ENCODE assay signal across 11 cellular contexts in genomic region chr4:124206779-124207605, GRCh38.
DNase-seq lines count a peak whose midpoint lies in the region; TF ChIP-seq lines count a peak whose summit lies in the region.
"Had no signal": no experiment of that assay in that cellular context is flagged by ENCODE, and none has a peak within 500 bp of the region (broad histone marks: within the 10 kb centered on the region; RNA-seq: fewer than 3 reads in every experiment).

No MANE protein-coding gene starts in this region.

- H3K9me3 ChIP-seq in ascending aorta (no peaks in the 10 kb centered on the region), stomach (no peaks in the 10 kb centered on the region)

- TF ChIP-seq POLR2A in stomach (IDR thresholded peaks at IDR 0.05): no peak

- 69 to 86% (median 74%) methylated on average over 9 of the region's 9 CpGs for WGBS in stomach, 5 donors

- TF ChIP-seq CTCF in AG09309 (IDR thresholded peaks at IDR 0.05; ENCODE audit: control insufficient read depth, insufficient read depth, low read depth, low read length, missing control alignments) (no peak), cardiac fibroblast (IDR thresholded peaks at IDR 0.05; ENCODE audit: low read depth, low read length) (no peak), ascending aorta (IDR thresholded peaks at IDR 0.05) (no peak), stomach (IDR thresholded peaks at IDR 0.05) (no peak)

- H3K27me3 ChIP-seq in ascending aorta (no peaks in the 10 kb centered on the region), stomach (no peaks in the 10 kb centered on the region)

- H3K36me3 ChIP-seq in ascending aorta (no peaks in the 10 kb centered on the region), stomach (no peaks in the 10 kb centered on the region)

- H3K4me1 ChIP-seq in ascending aorta (peaks cover 0 to 20% of the 10 kb centered on the region in 2 donors), stomach (peaks cover 0 to 6% (median 0%) of the 10 kb centered on the region in 4 donors)

- no peak for TF ChIP-seq EP300 in stomach (IDR thresholded peaks at IDR 0.05)

- DNase-seq in AG09309 (ENCODE audit: low read depth) (peak; percentile 3), LHCN-M2 (ENCODE audit: low read depth) (peak; percentile 61), cardiac fibroblast (ENCODE audit: low read depth in 2 of 2) (peak; percentile 41 to 87), kidney glomerular epithelial cell (lab: John Stamatoyannopoulos, UW) (peak; percentile 26), ascending aorta (ENCODE audit: low spot score in 2 of 2) (no peak), stomach (no peak), NK-92 (lab: John Stamatoyannopoulos, UW; ENCODE audit: unreplicated experiment) (no peak), SKM-1 treated with dmso at 0.1 percent for 144 hours (lab: John Stamatoyannopoulos, UW; ENCODE audit: unreplicated experiment) (no peak)
- DNase-seq: activated gamma-delta T cell; NK-92 treated with Interleukin-12 subunit alpha and Interleukin-12 subunit beta, amount 100 ng/mL, for 24 hours had no signal

- H3K27ac ChIP-seq in ascending aorta (peak overlapping the region in 1 of 2 donors; percentile 14), stomach (no peak overlapping the region)
- H3K27ac ChIP-seq: skin epidermis had no signal

- intact Hi-C loops in ascending aorta (cut with DNase I): loop anchor here (10.0 kb wide), 1 partner anchor 382 kb away; no protein-coding TSS in a partner anchor
- intact Hi-C loops in stomach (cut with DNase I; ENCODE audit: low total_unique reads): no loop called here

- no peak overlapping the region for H3K4me3 ChIP-seq in AG09309 (ENCODE audit: control insufficient read depth, low read depth, low read length)
- no peak overlapping the region for H3K4me3 ChIP-seq in cardiac fibroblast (replicated peaks in 1 of 2; ENCODE audit: low read depth in 2 of 2, low read length in 2 of 2)
- H3K4me3 ChIP-seq in ascending aorta: no peak overlapping the region
- no peak overlapping the region for H3K4me3 ChIP-seq in stomach
- H3K4me3 ChIP-seq: skin epidermis had no signal

Comparison
In these comparisons a context has a peak if more than half of its experiments do, and no peak if none do; other contexts are left out.
1. DNase-seq: peak in AG09309 (single experiment), LHCN-M2 (single experiment), cardiac fibroblast (2 of 2) and kidney glomerular epithelial cell (single experiment); none in ascending aorta (0 of 2), stomach (single experiment), NK-92 (single experiment) and SKM-1 treated with dmso at 0.1 percent for 144 hours (single experiment).